In genomic region chr18:24987933-24988840, GRCh38 we compare ENCODE assay signal across 17 cellular contexts.
DNase-seq lines count a peak whose midpoint lies in the region; ATAC-seq, FAIRE-seq and TF ChIP-seq lines count a peak whose summit lies in the region.
"Had no signal": no experiment of that assay in that cellular context is flagged by ENCODE, and none has a peak within 500 bp of the region (broad histone marks: within the 10 kb centered on the region; RNA-seq: fewer than 3 reads in every experiment).

No MANE protein-coding gene starts in this region.

- intact Hi-C loops in left ventricle myocardium superior (cut with micrococcal nuclease) (no loop called here), psoas muscle (cut with DNase I) (loop anchor here (5.0 to 10.0 kb wide), 6 partner anchors 74 to 364 kb away; partner anchors contain the start of gene ZNF521 (in 1 of the 2)), Calu3 (cut with micrococcal nuclease; ENCODE audit: unreplicated experiment) (no loop called here)

- no peak overlapping the region for H3K4ac ChIP-seq in H9 (ENCODE audit: low read depth, low read length)

- H3K4me3 Mint-ChIP-seq in H9 (no peak overlapping the region), astrocyte (ENCODE audit: unreplicated experiment) (no peak overlapping the region), Calu3 (ENCODE audit: low read depth, unreplicated experiment) (no peak overlapping the region)
- H3K4me3 Mint-ChIP-seq: natural killer cell had no signal

- peak; percentile 43 for DNase-seq in H9
- no peak for DNase-seq in astrocyte (ENCODE audit: low read depth)
- peak; percentile 52 for DNase-seq in left ventricle myocardium superior
- peak; percentile 64 to 84 for DNase-seq in psoas muscle
- no peak for DNase-seq in glomerular visceral epithelial cell (ENCODE audit: extremely low spot score)
- no peak for DNase-seq in Calu3
- no peak for DNase-seq in SW480 (ENCODE audit: low spot score)
- DNase-seq in NCI-H1048 (lab: John Stamatoyannopoulos, UW): no peak
- DNase-seq: activated CD4-positive, alpha-beta T cell treated with anti-CD3 and anti-CD28 coated beads for 4 hours; activated T-cell treated with anti-CD3 and anti-CD28 coated beads, Interleukin-2, amount 50 U/mL, for 48 hours; COR-L47; natural killer cell; NCI-H1092 had no signal

- H3K23me2 ChIP-seq in H9 (ENCODE audit: insufficient read length, low read depth, low read length, poor library complexity, severe bottlenecking): no peaks in the 10 kb centered on the region

- H3K36me3 ChIP-seq in astrocyte (ENCODE audit: insufficient read depth, low read length) (no peaks in the 10 kb centered on the region), psoas muscle (ENCODE audit: insufficient read depth in 1 of 2, low read depth in 1 of 2) (no peaks in the 10 kb centered on the region)
- H3K36me3 ChIP-seq: HAP-1, thoracic aorta had no signal

- H3K27me3 Mint-ChIP-seq in H9 (ENCODE audit: low read depth): peaks cover 6% of the 10 kb centered on the region; the same call in 1 of the 2 replicates
- H3K27me3 Mint-ChIP-seq in astrocyte (ENCODE audit: low read depth, unreplicated experiment): no peaks in the 10 kb centered on the region
- peaks cover 55% of the 10 kb centered on the region for H3K27me3 Mint-ChIP-seq in Calu3 (ENCODE audit: unreplicated experiment)

- no peaks in the 10 kb centered on the region; a peak in 1 of 5 replicates for H3K9me3 Mint-ChIP-seq in H9
- H3K9me3 Mint-ChIP-seq in astrocyte (ENCODE audit: unreplicated experiment): peaks cover 2% of the 10 kb centered on the region
- no peaks in the 10 kb centered on the region for H3K9me3 Mint-ChIP-seq in Calu3 (ENCODE audit: low read depth, unreplicated experiment)
- H3K9me3 Mint-ChIP-seq: natural killer cell had no signal

- BruUV-seq in Calu3 (replicated peaks; lab: Mats Ljungman, UMichigan): no TSS peak

- H4K20me1 ChIP-seq in H9 (ENCODE audit: control insufficient read depth, insufficient read depth, insufficient read length): no peaks in the 10 kb centered on the region
- H4K20me1 ChIP-seq in astrocyte (ENCODE audit: insufficient read depth, low read length): no peaks in the 10 kb centered on the region

- no peak overlapping the region for H4K5ac ChIP-seq in H9 (ENCODE audit: insufficient read length, low read depth, low read length)

- no peak overlapping the region for H3K4me3 ChIP-seq in astrocyte (ENCODE audit: insufficient read depth, low read depth, low read length)
- peak overlapping the region; percentile 54 for H3K4me3 ChIP-seq in psoas muscle
- H3K4me3 ChIP-seq: coronary artery, HAP-1, thoracic aorta had no signal

- H4K8ac ChIP-seq in H9 (replicated peaks; ENCODE audit: insufficient read length, low read depth, low read length): no peak overlapping the region

- H4K91ac ChIP-seq in H9 (ENCODE audit: insufficient read length, low read depth, low read length): no peak overlapping the region

- CTCF ChIA-PET in Calu3 (lab: Charles Lee): no interaction called here

- no peak overlapping the region for H2BK15ac ChIP-seq in H9 (ENCODE audit: low read depth, low read length)

- H3K4me1 ChIP-seq in H9 (ENCODE audit: insufficient read depth, low read length) (peaks cover 11% of the 10 kb centered on the region), astrocyte (ENCODE audit: insufficient read depth, low read length) (peaks cover 5% of the 10 kb centered on the region), psoas muscle (peaks cover 71% of the 10 kb centered on the region)

- H3K23ac ChIP-seq in H9 (ENCODE audit: insufficient read length, low read depth, low read length): no peak overlapping the region

- H2BK120ac ChIP-seq in H9 (ENCODE audit: low read depth, low read length, poor library complexity, severe bottlenecking): no peak overlapping the region

- H3K79me2 ChIP-seq in H9 (ENCODE audit: insufficient read depth, low read length): no peaks in the 10 kb centered on the region
- no peaks in the 10 kb centered on the region for H3K79me2 ChIP-seq in astrocyte (ENCODE audit: insufficient read depth, low read length)

- no CpG with 5 or more reads among the region's 8 CpGs for WGBS in H9 (ENCODE audit: extremely low coverage, insufficient read length, low lambda C conversion rate)
- 25 to 32% (median 29%) methylated on average over 8 of the region's 8 CpGs for WGBS in psoas muscle, 3 donors

- no peak overlapping the region for H3T11ph ChIP-seq in H9 (ENCODE audit: low read length)

- H3K4me2 ChIP-seq in H9 (ENCODE audit: insufficient read depth, insufficient read length, low read length): no peak overlapping the region
- H3K4me2 ChIP-seq in astrocyte (ENCODE audit: low read length): peak overlapping the region; percentile 62

- H2BK5ac ChIP-seq in H9 (ENCODE audit: insufficient read length, low read length): no peak overlapping the region

- no peak overlapping the region for H2AFZ ChIP-seq in H9 (ENCODE audit: low read length)
- H2AFZ ChIP-seq in astrocyte (ENCODE audit: low read depth, low read length): peak overlapping the region; percentile 54

- no peak overlapping the region for H3K18ac ChIP-seq in H9 (ENCODE audit: insufficient read length, low read depth, low read length)

- TF ChIP-seq CTCF in H9 (conservative IDR thresholded peaks at IDR 0.05): no peak
- TF ChIP-seq CTCF in astrocyte (IDR thresholded peaks at IDR 0.05; ENCODE audit: insufficient read depth, low read depth, low read length): no peak
- TF ChIP-seq CTCF in psoas muscle (IDR thresholded peaks at IDR 0.05): no peak
- no peak for TF ChIP-seq CTCF in Calu3 (IDR thresholded peaks at IDR 0.05; ENCODE audit: unreplicated experiment)

- H3K9me3 ChIP-seq in H9 (ENCODE audit: control insufficient read depth, low read depth, low read length) (no peaks in the 10 kb centered on the region), astrocyte (ENCODE audit: insufficient read depth, low read depth, low read length) (no peaks in the 10 kb centered on the region), psoas muscle (no peaks in the 10 kb centered on the region)
- H3K9me3 ChIP-seq: HAP-1, thoracic aorta had no signal

- H3K4me1 Mint-ChIP-seq in H9 (peaks cover 46 to 50% of the 10 kb centered on the region in 2 experiments), astrocyte (ENCODE audit: low read depth, unreplicated experiment) (peaks cover 27% of the 10 kb centered on the region), Calu3 (ENCODE audit: low read depth, unreplicated experiment) (no peaks in the 10 kb centered on the region)
- H3K4me1 Mint-ChIP-seq: natural killer cell had no signal

- H3K79me1 ChIP-seq in H9 (ENCODE audit: insufficient read depth, low read depth, low read length, poor library complexity, severe bottlenecking): no peaks in the 10 kb centered on the region

- H3K27me3 ChIP-seq in H9 (ENCODE audit: insufficient read depth, low read length) (no peaks in the 10 kb centered on the region; the same call in 1 of the 2 replicates), astrocyte (ENCODE audit: insufficient read depth, low read length) (no peaks in the 10 kb centered on the region), psoas muscle (ENCODE audit: insufficient read depth in 3 of 3, low read length in 2 of 3) (no peaks in the 10 kb centered on the region)

- no peak overlapping the region for H2BK12ac ChIP-seq in H9 (ENCODE audit: insufficient read length, low read depth, low read length)

- no peak overlapping the region for H3K56ac ChIP-seq in H9 (ENCODE audit: insufficient read length, low read depth, low read length)

- FAIRE-seq in astrocyte (lab: Jason Lieb, UNC): no peak
- FAIRE-seq: GM18507 had no signal

- H2BK20ac ChIP-seq in H9 (ENCODE audit: low read depth, low read length, poor library complexity, severe bottlenecking): no peak overlapping the region

- H3K14ac ChIP-seq in H9 (ENCODE audit: insufficient read depth, low read length): no peak overlapping the region

- H2AK5ac ChIP-seq in H9 (ENCODE audit: insufficient read length, low read length): no peak overlapping the region

- no peak overlapping the region for H3K9ac ChIP-seq in H9 (ENCODE audit: extremely low read depth, insufficient read length, low read length)
- H3K9ac ChIP-seq in astrocyte (ENCODE audit: low read length): no peak overlapping the region

- no peak overlapping the region for H3K27ac Mint-ChIP-seq in H9
- no peak overlapping the region for H3K27ac Mint-ChIP-seq in astrocyte (ENCODE audit: unreplicated experiment)
- H3K27ac Mint-ChIP-seq in Calu3 (ENCODE audit: unreplicated experiment): no peak overlapping the region
- H3K27ac Mint-ChIP-seq: natural killer cell had no signal

- no peak overlapping the region for H3K27ac ChIP-seq in H9 (ENCODE audit: insufficient read length, low read depth, low read length)
- no peak overlapping the region for H3K27ac ChIP-seq in astrocyte (ENCODE audit: low read depth, low read length)
- H3K27ac ChIP-seq in psoas muscle: peak overlapping the region; percentile 86

- H3K36me3 Mint-ChIP-seq in H9 (ENCODE audit: insufficient read depth in 1 of 3, low read depth in 3 of 3) (no peaks in the 10 kb centered on the region; a peak in 1 of 7 replicates), astrocyte (ENCODE audit: low read depth, unreplicated experiment) (peaks cover 2% of the 10 kb centered on the region), Calu3 (ENCODE audit: insufficient read depth, unreplicated experiment) (no peaks in the 10 kb centered on the region)
- H3K36me3 Mint-ChIP-seq: natural killer cell had no signal

- ATAC-seq in left ventricle myocardium superior (peak; percentile 85), psoas muscle (peak; percentile 59 to 83 (median 80))
- ATAC-seq: natural killer cell had no signal

Comparison
In these comparisons a context has a peak if more than half of its experiments do, and no peak if none do; other contexts are left out.
1. DNase-seq: peak in H9 (single experiment), left ventricle myocardium superior (single experiment) and psoas muscle (2 of 2); none in astrocyte (single experiment), glomerular visceral epithelial cell (single experiment), Calu3 (single experiment), SW480 (single experiment) and NCI-H1048 (single experiment).
2. intact Hi-C loops: an anchor here in psoas muscle (5.0 to 10.0 kb wide); none called in left ventricle myocardium superior and Calu3.